Comparison of ENCODE assay signal across 8 cellular contexts in genomic region chr6:149716584-149716983, GRCh38. TPM values are rescaled to one million over a fixed set of nuclear protein-coding genes. Genes with fewer than 3 reads are reported as not detected.
A peak's percentile ranks its signal among the peaks of the same experiment; 100 is the strongest.
DNase-seq lines count a peak whose midpoint lies in the region; ATAC-seq and TF ChIP-seq lines count a peak whose summit lies in the region.

No MANE protein-coding gene starts in this region.

- H3K4me1 ChIP-seq in A673 (ENCODE audit: insufficient read depth, low read length, poor library complexity, severe bottlenecking): peaks cover 8% of the 10 kb centered on the region
- no peaks in the 10 kb centered on the region for H3K4me1 ChIP-seq in HEK293 (ENCODE audit: control insufficient read depth, insufficient read depth, low read length)
- peaks cover 4 to 20% of the 10 kb centered on the region in 2 donors for H3K4me1 ChIP-seq in ascending aorta
- peaks cover 39% of the 10 kb centered on the region for H3K4me1 ChIP-seq in lower lobe of right lung

- no peaks in the 10 kb centered on the region for H3K9me3 ChIP-seq in A673 (ENCODE audit: low read depth, low read length, poor library complexity, severe bottlenecking)
- no peaks in the 10 kb centered on the region for H3K9me3 ChIP-seq in HEK293 (ENCODE audit: control insufficient read depth, insufficient read depth, low read depth, low read length)
- no peaks in the 10 kb centered on the region for H3K9me3 ChIP-seq in ascending aorta
- H3K9me3 ChIP-seq in lower lobe of right lung: no peaks in the 10 kb centered on the region

- CTCF ChIA-PET in A673 (lab: Charles Lee): no interaction called here
- CTCF ChIA-PET in HEK293 (lab: Yijun Ruan, JAX): interaction anchor here (0.6 to 1.1 kb wide), 2 partner anchors 18 to 152 kb away, joined by 4 to 5 read pairs; no protein-coding TSS in a partner anchor

- intact Hi-C loops in A673 (cut with micrococcal nuclease; ENCODE audit: unreplicated experiment): loop anchor here (5.0 to 10.0 kb wide), 2 partner anchors 146 to 152 kb away; partner anchors contain the start of genes GINM1 and LRP11
- intact Hi-C loops in ascending aorta (cut with DNase I): loop anchor here (2.0 to 5.0 kb wide), 3 partner anchors 68 to 169 kb away; partner anchors contain the start of genes GINM1, KATNA1 and PPIL4
- intact Hi-C loops in lower lobe of right lung (cut with DNase I): no loop called here

- TF ChIP-seq CTCF in A673 (conservative IDR thresholded peaks at IDR 0.05; ENCODE audit: low read depth, low read length) (no peak), HEK293 (tag by site-specific recombination; IDR thresholded peaks at IDR 0.05) (no peak), ascending aorta (IDR thresholded peaks at IDR 0.05) (no peak), lower lobe of right lung (IDR thresholded peaks at IDR 0.05) (no peak)

- POLR2A ChIA-PET in A673 (lab: Charles Lee; ENCODE audit: low non-redundant PET) (interaction anchor here (0.6 kb wide), 1 partner anchor 268 kb away, joined by 10 read pairs; no protein-coding TSS in a partner anchor), HEK293 (lab: Yijun Ruan, JAX) (interaction anchor here (0.5 to 2.8 kb wide), 12 partner anchors 11 to 1149 kb away, joined by 3 to 35 read pairs (median 4); partner anchors contain the start of genes GINM1, KATNA1, MTHFD1L and NUP43)

- DNase-seq in A673 (ENCODE audit: low spot score) (no peak), ascending aorta (ENCODE audit: low spot score in 2 of 2) (no peak), lower lobe of right lung (no peak)
- no peak for DNase-seq in stimulated activated CD4-positive, alpha-beta T cell treated with anti-CD3 and anti-CD28 coated beads, Interleukin-4, amount 100 ng/mL, for 4 hours

- H3K27me3 ChIP-seq in A673 (replicated peaks; ENCODE audit: insufficient read depth, low read depth, low read length, poor library complexity): no peaks in the 10 kb centered on the region
- no peaks in the 10 kb centered on the region for H3K27me3 ChIP-seq in ascending aorta
- no peaks in the 10 kb centered on the region for H3K27me3 ChIP-seq in lower lobe of right lung (ENCODE audit: low read depth)

- H3K4me3 ChIP-seq in A673 (ENCODE audit: low read depth, low read length, poor library complexity, severe bottlenecking): peak overlapping the region; percentile 88
- peak overlapping the region; percentile 98 for H3K4me3 ChIP-seq in HEK293 (ENCODE audit: low read depth, low read length)
- H3K4me3 ChIP-seq in ascending aorta: peak overlapping the region; percentile 97
- peak overlapping the region; percentile 92 for H3K4me3 ChIP-seq in lower lobe of right lung

- ATAC-seq in lower lobe of right lung (no peak), GM21526 (IDR thresholded peaks at IDR 0.05; ENCODE audit: low FRiP score, unreplicated experiment) (no peak), HG02588 (IDR thresholded peaks at IDR 0.05; ENCODE audit: unreplicated experiment) (no peak), HG02870 (IDR thresholded peaks at IDR 0.05; ENCODE audit: unreplicated experiment) (no peak)

- peaks cover 3% of the 10 kb centered on the region for H3K36me3 ChIP-seq in A673 (ENCODE audit: insufficient read depth, low read length, poor library complexity, severe bottlenecking)
- H3K36me3 ChIP-seq in HEK293 (ENCODE audit: control insufficient read depth in 2 of 2, insufficient read depth in 1 of 2, low read length in 2 of 2): peaks cover 9 to 11% of the 10 kb centered on the region in 2 experiments; a peak in 2 of 3 replicates
- H3K36me3 ChIP-seq in ascending aorta: no peaks in the 10 kb centered on the region
- no peaks in the 10 kb centered on the region for H3K36me3 ChIP-seq in lower lobe of right lung

- TSS peak; percentile 54 for BruUV-seq in A673 (replicated peaks; lab: Mats Ljungman, UMichigan)

- H3K27ac ChIP-seq in A673 (ENCODE audit: low read depth, low read length, poor library complexity, severe bottlenecking) (no peak overlapping the region), HEK293 (ENCODE audit: extremely low read depth, low read depth, low read length) (no peak overlapping the region), ascending aorta (peak overlapping the region; percentile 100), lower lobe of right lung (peak overlapping the region; percentile 99)

TF ChIP-seq in HEK293, 187 proteins besides CTCF, POLR2A, EP300 and RAD21:
- TF ChIP-seq OSR2 (tag by site-specific recombination; IDR thresholded peaks at IDR 0.05): peak; percentile 53
- TF ChIP-seq PRDM10 (tag by site-specific recombination; IDR thresholded peaks at IDR 0.05): peak; percentile 36; the same call in 1 of the 2 replicates
- TF ChIP-seq ZNF596 (tag by site-specific recombination; IDR thresholded peaks at IDR 0.05): no peak
TF ChIP-seq in HEK293: peak in this region for 2.

RNA-seq across cellular contexts. Expression of gene LATS1, which starts 1.3 kb away (rescaled TPM):
- total RNA-seq in A673 (2021) (35.2 and 39.6 TPM in 2 replicates), ascending aorta (11.9 TPM), lower lobe of right lung (30.7 TPM)

RNA-seq across cellular contexts. Expression of gene NUP43, which starts 29.7 kb away (rescaled TPM):
- total RNA-seq in A673 (2021) (87.0 and 88.5 TPM in 2 replicates), ascending aorta (2.9 TPM), lower lobe of right lung (22.0 TPM)

RNA-seq across cellular contexts. Expression of gene PCMT1, which starts 33.0 kb away (rescaled TPM):
- total RNA-seq in A673 (2021) (110 and 115 TPM in 2 replicates), ascending aorta (23.5 TPM), lower lobe of right lung (63.7 TPM)

Comparison
In these comparisons a context has a peak if more than half of its experiments do, and no peak if none do; other contexts are left out.
1. H3K27ac ChIP-seq: peak in ascending aorta (2 of 2) and lower lobe of right lung (single experiment); none in A673 (single experiment) and HEK293 (single experiment).
2. Peak in every context shown above with its lines, with median percentiles within 50 percentile points of each other: H3K4me3 ChIP-seq.